ENCODE assay signal across 20 cellular contexts in genomic region chr17:60916043-60916442, GRCh38.
"Had no signal": no experiment of that assay in that cellular context is flagged by ENCODE, and none has a peak within 500 bp of the region (broad histone marks: within the 10 kb centered on the region; RNA-seq: fewer than 3 reads in every experiment).

No MANE protein-coding gene starts in this region.

- ATAC-seq: gastroesophageal sphincter, lower lobe of right lung, natural killer cell had no signal

- H3K27ac ChIP-seq: esophagus squamous epithelium, gastroesophageal sphincter, left ventricle myocardium inferior, lower lobe of right lung, sigmoid colon, skin epidermis, stomach, thoracic aorta, transverse colon had no signal

- DNase-seq: dermis blood vessel endothelial cell; esophagus squamous epithelium; foreskin fibroblast; glutamatergic neuron; immature natural killer cell; left ventricle myocardium inferior; lower lobe of right lung; natural killer cell; posterior cingulate gyrus; sigmoid colon; stimulated activated CD4-positive, alpha-beta T cell treated with anti-CD3 and anti-CD28 coated beads, Interleukin-2, amount 100 ng/mL, for 24 hours; stimulated activated CD4-positive, alpha-beta T cell treated with anti-CD3 and anti-CD28 coated beads, Interleukin-4, amount 100 ng/mL, for 4 hours; stimulated activated naive CD4-positive, alpha-beta T cell; stomach; substantia nigra; transverse colon had no signal

- H3K4me3 ChIP-seq: esophagus squamous epithelium, gastroesophageal sphincter, left ventricle myocardium inferior, lower lobe of right lung, sigmoid colon, skin epidermis, stomach, thoracic aorta, transverse colon had no signal

- H3K36me3 ChIP-seq: gastroesophageal sphincter, lower lobe of right lung, stomach, thoracic aorta, transverse colon had no signal

- FAIRE-seq: keratinocyte had no signal

- H3K27me3 ChIP-seq: esophagus squamous epithelium, gastroesophageal sphincter, sigmoid colon, stomach, transverse colon had no signal

- H3K4me1 ChIP-seq: esophagus squamous epithelium, gastroesophageal sphincter, left ventricle myocardium inferior, lower lobe of right lung, sigmoid colon, stomach, transverse colon had no signal
